1 cellular context compared by ENCODE assay signal in genomic region chr19:54684537-54684936, GRCh38.
TF ChIP-seq lines count a peak whose summit lies in the region.

No MANE protein-coding gene starts in this region.

TF ChIP-seq in HepG2, 621 proteins besides CTCF, POLR2A, EP300 and RAD21 (continued from another document and continues in another):
- TF ChIP-seq PRDM4 (CRISPR knock-in tag; IDR thresholded peaks at IDR 0.05; ENCODE audit: borderline replicate concordance) (0 out of 2 replicates have a peak, but pooled peaks have one; percentile 41), NPAS2 (CRISPR knock-in tag; IDR thresholded peaks at IDR 0.05; ENCODE audit: borderline replicate concordance) (no peak), REST (IDR thresholded peaks at IDR 0.05; ENCODE audit: borderline replicate concordance in 1 of 2, low read depth in 1 of 2, low read length in 2 of 2) (peak; percentile 87 to 98), KLF16 (CRISPR knock-in tag; IDR thresholded peaks at IDR 0.05) (peak in 1 of 2 experiments; percentile 81; a peak in 1 of 4 replicates), ARID2 (CRISPR knock-in tag; IDR thresholded peaks at IDR 0.05; ENCODE audit: borderline replicate concordance) (no peak), HES4 (CRISPR knock-in tag; IDR thresholded peaks at IDR 0.05; ENCODE audit: borderline replicate concordance) (0 out of 2 replicates have a peak, but pooled peaks have one; percentile 58), PREB (CRISPR knock-in tag; IDR thresholded peaks at IDR 0.05) (no peak), ZEB1 (IDR thresholded peaks at IDR 0.05; ENCODE audit: insufficient replicate concordance, low read depth) (no peak), MXD1 (CRISPR knock-in tag; IDR thresholded peaks at IDR 0.05) (0 out of 2 replicates have a peak, but pooled peaks have one; percentile 48), HOXD1 (CRISPR knock-in tag; IDR thresholded peaks at IDR 0.05) (0 out of 2 replicates have a peak, but pooled peaks have one; percentile 35), ZNF12 (CRISPR knock-in tag; IDR thresholded peaks at IDR 0.05) (0 out of 2 replicates have a peak, but pooled peaks have one; percentile 53), ZBED4 (CRISPR knock-in tag; IDR thresholded peaks at IDR 0.05; ENCODE audit: borderline replicate concordance) (peak; percentile 64; the same call in 1 of the 2 replicates), PRDM15 (CRISPR knock-in tag; IDR thresholded peaks at IDR 0.05) (no peak), MEF2D (CRISPR knock-in tag; IDR thresholded peaks at IDR 0.05) (peak; percentile 81), KLF9 (CRISPR knock-in tag; IDR thresholded peaks at IDR 0.05; ENCODE audit: low read depth) (0 out of 2 replicates have a peak, but pooled peaks have one; percentile 40), ARNTL (CRISPR knock-in tag; IDR thresholded peaks at IDR 0.05) (no peak), EHMT2 (IDR thresholded peaks at IDR 0.05; ENCODE audit: borderline replicate concordance, low read depth, low read length) (peak; percentile 99), PATZ1 (CRISPR knock-in tag; IDR thresholded peaks at IDR 0.05) (peak; percentile 45; the same call in 1 of the 2 replicates), ZNF780A (CRISPR knock-in tag; IDR thresholded peaks at IDR 0.05) (0 out of 2 replicates have a peak, but pooled peaks have one; percentile 7), ZNF660 (CRISPR knock-in tag; IDR thresholded peaks at IDR 0.05; ENCODE audit: borderline replicate concordance, low read depth) (no peak), UBTF (CRISPR knock-in tag; IDR thresholded peaks at IDR 0.05) (no peak), RNF2 (conservative IDR thresholded peaks at IDR 0.05; ENCODE audit: low read depth) (no peak), SMAD3 (CRISPR knock-in tag; IDR thresholded peaks at IDR 0.05) (peak; percentile 77; the same call in 1 of the 2 replicates), FOXA1 (IDR thresholded peaks at IDR 0.05) (no peak), FOXA1 (CRISPR knock-in tag; IDR thresholded peaks at IDR 0.05) (no peak), ZNF607 (CRISPR knock-in tag; IDR thresholded peaks at IDR 0.05; ENCODE audit: borderline replicate concordance) (peak; percentile 78; the same call in 1 of the 2 replicates), BRCA1 (CRISPR knock-in tag; IDR thresholded peaks at IDR 0.05) (peak; percentile 83; the same call in 1 of the 2 replicates), ZNF280D (CRISPR knock-in tag; IDR thresholded peaks at IDR 0.05) (0 out of 2 replicates have a peak, but pooled peaks have one; percentile 29), TBX2 (CRISPR knock-in tag; IDR thresholded peaks at IDR 0.05; ENCODE audit: borderline replicate concordance) (peak; percentile 43; the same call in 1 of the 2 replicates), ZNF430 (CRISPR knock-in tag; IDR thresholded peaks at IDR 0.05) (peak; percentile 57; the same call in 1 of the 2 replicates)
